12 cellular contexts compared by ENCODE assay signal in genomic region chr20:54194724-54195438, GRCh38. TPM values are rescaled to one million over a fixed set of nuclear protein-coding genes. Genes with fewer than 3 reads are reported as not detected.
DNase-seq lines count a peak whose midpoint lies in the region; ATAC-seq and TF ChIP-seq lines count a peak whose summit lies in the region.
"Had no signal": no experiment of that assay in that cellular context is flagged by ENCODE, and none has a peak within 500 bp of the region (broad histone marks: within the 10 kb centered on the region; RNA-seq: fewer than 3 reads in every experiment).

No MANE protein-coding gene starts in this region.

- H3K36me3 ChIP-seq in GM23248 (ENCODE audit: low read depth) (no peaks in the 10 kb centered on the region), Panc1 (ENCODE audit: control insufficient read depth, insufficient read depth, low read length) (no peaks in the 10 kb centered on the region), HAP-1 (replicated peaks) (no peaks in the 10 kb centered on the region), lower lobe of right lung (no peaks in the 10 kb centered on the region)
- H3K36me3 ChIP-seq: SJCRH30 had no signal

- H3K79me2 ChIP-seq in GM23248 (ENCODE audit: insufficient read depth), result no peaks in the 10 kb centered on the region

- POLR2A ChIA-PET in Panc1 (lab: Charles Lee), result interaction anchor here (0.5 kb wide), 1 partner anchor 341 kb away, joined by 7 read pairs; no protein-coding TSS in a partner anchor

- CTCF ChIA-PET in Panc1 (lab: Charles Lee), result no interaction called here

- 80% methylated on average over 11 of the region's 11 CpGs for WGBS in GM23248 (ENCODE audit: low coverage in 1 of 2, low lambda C conversion rate in 2 of 2, missing lambda C conversion rate in 2 of 2), 2 experiments

- 0 out of 2 replicates have a peak, but pooled peaks cover 6% of the 10 kb centered on the region for H3F3A ChIP-seq in GM23248 (ENCODE audit: insufficient read depth)

- no peak overlapping the region for H3K4me2 ChIP-seq in GM23248 (ENCODE audit: unreplicated experiment)

- H4K20me1 ChIP-seq in GM23248 (ENCODE audit: insufficient read depth), result no peaks in the 10 kb centered on the region

- no peaks in the 10 kb centered on the region for H3K9me2 ChIP-seq in GM23248 (ENCODE audit: insufficient read depth)

- no TSS peak for BruUV-seq in Panc1 (replicated peaks; lab: Mats Ljungman, UMichigan)

- TF ChIP-seq CTCF in Panc1 (IDR thresholded peaks at IDR 0.05), result no peak; the same call in 1 of the 2 replicates
- TF ChIP-seq CTCF in fibroblast of mammary gland (conservative IDR thresholded peaks at IDR 0.05; ENCODE audit: control insufficient read depth, insufficient read depth, low read depth, low read length), result no peak
- TF ChIP-seq CTCF in lower lobe of right lung (IDR thresholded peaks at IDR 0.05), result no peak
- TF ChIP-seq CTCF in GM13976 (IDR thresholded peaks at IDR 0.05; ENCODE audit: borderline replicate concordance, control extremely low read depth, extremely low read depth, insufficient read depth, missing control alignments), result no peak

- H3K4me1 ChIP-seq in GM23248 (ENCODE audit: insufficient read depth) (peaks cover 10% of the 10 kb centered on the region), Panc1 (ENCODE audit: control insufficient read depth, insufficient read depth, low read length) (peaks cover 11% of the 10 kb centered on the region), HAP-1 (no peaks in the 10 kb centered on the region), lower lobe of right lung (no peaks in the 10 kb centered on the region)
- H3K4me1 ChIP-seq: SJCRH30 had no signal

- H3K27me3 ChIP-seq in GM23248 (replicated peaks; ENCODE audit: insufficient read depth) (no peaks in the 10 kb centered on the region), Panc1 (ENCODE audit: control insufficient read depth, insufficient read depth, low read length) (no peaks in the 10 kb centered on the region), HAP-1 (ENCODE audit: low read depth) (0 out of 2 replicates have a peak, but pooled peaks cover 2% of the 10 kb centered on the region), lower lobe of right lung (ENCODE audit: low read depth) (no peaks in the 10 kb centered on the region)
- H3K27me3 ChIP-seq: SJCRH30 had no signal

- H3K4me3 ChIP-seq in GM23248, result no peak overlapping the region
- H3K4me3 ChIP-seq in Panc1 (ENCODE audit: low read depth in 2 of 2, low read length in 2 of 2), result no peak overlapping the region
- H3K4me3 ChIP-seq in fibroblast of mammary gland (ENCODE audit: control insufficient read depth, low read depth, low read length), result no peak overlapping the region
- H3K4me3 ChIP-seq in HAP-1, result no peak overlapping the region
- no peak overlapping the region for H3K4me3 ChIP-seq in lower lobe of right lung
- H3K4me3 ChIP-seq: SJCRH30 had no signal

- intact Hi-C loops in Panc1 (cut with micrococcal nuclease; ENCODE audit: unreplicated experiment), result loop anchor here (5.0 kb wide), 1 partner anchor 253 kb away; no protein-coding TSS in a partner anchor
- intact Hi-C loops in lower lobe of right lung (cut with DNase I), result loop anchor here (5.0 kb wide), 1 partner anchor 98 kb away; no protein-coding TSS in a partner anchor

- no peak overlapping the region for H2AFZ ChIP-seq in GM23248

- peak; percentile 81 for ATAC-seq in Panc1
- no peak for ATAC-seq in lower lobe of right lung

- no peaks in the 10 kb centered on the region for H3K9me3 ChIP-seq in GM23248 (ENCODE audit: low read depth)
- no peaks in the 10 kb centered on the region for H3K9me3 ChIP-seq in Panc1 (ENCODE audit: control insufficient read depth, insufficient read depth, low read depth, low read length)
- H3K9me3 ChIP-seq in HAP-1, result no peaks in the 10 kb centered on the region
- H3K9me3 ChIP-seq in lower lobe of right lung, result no peaks in the 10 kb centered on the region
- H3K9me3 ChIP-seq: SJCRH30 had no signal

- in situ Hi-C loops in GM23248 (cut with MboI) (loop anchor here (5.0 to 25.0 kb wide), 3 partner anchors 98 to 608 kb away; partner anchors contain the start of gene ZNF217), Panc1 (cut with HindIII; ENCODE audit: low pct_unique_long_range_greater_than_20kb, low sequenced_read_pairs) (no loop called here), HAP-1 (cut with MboI; ENCODE audit: low sequenced_read_pairs) (loop anchor here (5.0 kb wide), 1 partner anchor 93 kb away; no protein-coding TSS in a partner anchor), G401 (cut with HindIII; ENCODE audit: low sequenced_read_pairs) (no loop called here), GM13976 (cut with MboI; ENCODE audit: low sequenced_read_pairs, unreplicated experiment) (loop anchor here (5.0 to 25.0 kb wide), 3 partner anchors 93 to 633 kb away; no protein-coding TSS in a partner anchor)

- H3K27ac ChIP-seq in GM23248 (no peak overlapping the region), Panc1 (ENCODE audit: low read length) (0 out of 2 replicates have a peak overlapping the region, but pooled peaks have one; percentile 37), lower lobe of right lung (no peak overlapping the region)
- H3K27ac ChIP-seq: SJCRH30 had no signal

- DNase-seq in AG08395 (ENCODE audit: low spot score), result peak; percentile 37
- peak; percentile 54 for DNase-seq in GM23248
- DNase-seq in Panc1 (ENCODE audit: low read depth, low spot score), result peak; percentile 30
- peak; percentile 52 for DNase-seq in fibroblast of mammary gland (ENCODE audit: low read depth)
- no peak for DNase-seq in HAP-1 (ENCODE audit: low spot score in 2 of 2)
- DNase-seq in lower lobe of right lung, result no peak
- no peak for DNase-seq in G401 (ENCODE audit: low spot score)
- no peak for DNase-seq in GM13976 (ENCODE audit: low spot score)
- DNase-seq: activated CD4-positive, alpha-beta memory T cell treated with anti-CD3 and anti-CD28 coated beads, Interleukin-2, amount 10 ng/mL, durations not matched to agents 7 days and 5 days; NCI-H2081 treated with DMSO at 0.1 percent for 48 hours; SJCRH30 had no signal

- no peak overlapping the region for H3K9ac ChIP-seq in GM23248

RNA-seq across cellular contexts. Expression of gene PFDN4, which starts 13.0 kb away (rescaled TPM):
- total RNA-seq in GM23248 (2014; rRNA removed; shearing (Covaris generic)), result 64.5 and 70.9 TPM in 2 replicates
- 80.1 and 83.6 TPM in 2 replicates for polyA plus RNA-seq in GM23248 (2016; fragmentation: Nextera tagmentation; extraction: Ambion mirVana)
- total RNA-seq in Panc1 (2021; ENCODE audit: unreplicated experiment) (48.2 TPM), lower lobe of right lung (15.3 TPM)
- 30.8 TPM for polyA plus RNA-seq in Panc1 (2012; ENCODE audit: insufficient read length)
- total RNA-seq in G401 (2014; rRNA removed; shearing (Covaris generic)), result 182 and 257 TPM in 2 replicates

RNA-seq across cellular contexts. Expression of gene CYP24A1, which starts 21.1 kb away (rescaled TPM):
- 1.2 TPM in 1 of 2 replicates, not detected in the other for total RNA-seq in GM23248 (2014; rRNA removed; shearing (Covaris generic))
- 0.37 and 0.43 TPM in 2 replicates for polyA plus RNA-seq in GM23248 (2016; fragmentation: Nextera tagmentation; extraction: Ambion mirVana)
- 3.0 TPM for total RNA-seq in Panc1 (2021; ENCODE audit: unreplicated experiment)
- 1.5 TPM for polyA plus RNA-seq in Panc1 (2012; ENCODE audit: insufficient read length)
- total RNA-seq in lower lobe of right lung, result 0.21 TPM
- total RNA-seq in G401 (2014; rRNA removed; shearing (Covaris generic)), result 0.27 TPM in 1 of 2 replicates, not detected in the other
- total RNA-seq: activated CD4-positive, alpha-beta memory T cell treated with anti-CD3 and anti-CD28 coated beads, Interleukin-2, amount 10 ng/mL, durations not matched to agents 7 days and 5 days; SJCRH30; subcutaneous adipose tissue had no signal

Comparison
In these comparisons a context has a peak if more than half of its experiments do, and no peak if none do; other contexts are left out.
1. DNase-seq: peak in AG08395 (single experiment), GM23248 (single experiment), Panc1 (single experiment) and fibroblast of mammary gland (single experiment); none in HAP-1 (0 of 2), lower lobe of right lung (single experiment), G401 (single experiment) and GM13976 (single experiment).
2. in situ Hi-C loops: an anchor here in GM23248 (5.0 to 25.0 kb wide), HAP-1 (5.0 kb wide) and GM13976 (5.0 to 25.0 kb wide); none called in Panc1 and G401.